In the genomic region with DNA sequence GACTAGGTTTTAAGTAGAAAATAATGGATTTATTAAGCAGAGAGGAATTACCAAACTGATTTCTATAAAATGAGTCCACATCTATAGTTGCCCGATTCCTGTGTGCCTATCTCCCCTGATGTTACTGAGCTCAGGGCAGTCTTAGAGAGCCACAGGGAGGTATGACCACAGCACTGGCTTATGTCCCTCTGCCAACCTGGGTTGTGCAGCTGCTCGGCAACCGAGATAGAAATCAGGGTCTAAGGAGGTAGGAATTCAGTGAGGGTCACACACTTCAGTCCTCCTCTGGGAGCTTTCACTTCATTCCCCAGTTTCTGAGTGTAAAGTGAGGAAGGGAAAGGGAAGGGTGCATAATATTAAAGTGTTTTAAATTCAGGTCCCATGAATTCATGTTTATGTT, we compare ENCODE assay signal across 28 cellular contexts.
"Had no signal": no experiment of that assay in that cellular context is flagged by ENCODE, and none has a peak within 500 bp of the region (broad histone marks: within the 10 kb centered on the region; RNA-seq: fewer than 3 reads in every experiment).

No MANE protein-coding gene starts in this region.

- H3K9me3 ChIP-seq: left lung, lower lobe of right lung, neutrophil, right atrium auricular region, right lobe of liver, suprapubic skin, thoracic aorta, tibial artery, upper lobe of right lung had no signal

- H3K4me1 ChIP-seq: left lung, lower lobe of right lung, parathyroid adenoma, right atrium auricular region, right lobe of liver, suprapubic skin, tibial artery, upper lobe of right lung had no signal

- H3K4me1 Mint-ChIP-seq: immature natural killer cell; naive B cell; natural killer cell; nephron progenitor cell; stimulated activated effector memory CD8-positive, alpha-beta T cell treated with anti-CD3 and anti-CD28 coated beads, Interleukin-12 subunit alpha, Interleukin-12 subunit beta, amount 100 ng/mL, for 72 hours had no signal

- H3K9me3 Mint-ChIP-seq: naive B cell; natural killer cell; nephron progenitor cell; neural progenitor cell; stimulated activated effector memory CD8-positive, alpha-beta T cell treated with anti-CD3 and anti-CD28 coated beads, Interleukin-12 subunit alpha, Interleukin-12 subunit beta, amount 100 ng/mL, for 72 hours; stimulated activated naive CD8-positive, alpha-beta T cell treated with anti-CD3 and anti-CD28 coated beads, Interleukin-15, Interleukin-2, amounts not matched to agents 100 ng/mL and 50 ng/mL, for 24 hours had no signal

- H3K4me3 Mint-ChIP-seq: immature natural killer cell; naive B cell; natural killer cell; nephron progenitor cell; neural progenitor cell; stimulated activated effector memory CD8-positive, alpha-beta T cell treated with anti-CD3 and anti-CD28 coated beads, Interleukin-12 subunit alpha, Interleukin-12 subunit beta, amount 100 ng/mL, for 72 hours; stimulated activated naive CD8-positive, alpha-beta T cell treated with anti-CD3 and anti-CD28 coated beads, Interleukin-15, Interleukin-2, amounts not matched to agents 100 ng/mL and 50 ng/mL, for 24 hours had no signal

- H3K4me3 ChIP-seq: left lung, lower lobe of right lung, neural progenitor cell, right atrium auricular region, right lobe of liver, skin epidermis, suprapubic skin, thoracic aorta, tibial artery, upper lobe of right lung had no signal

- H3K36me3 Mint-ChIP-seq: immature natural killer cell; naive B cell; natural killer cell; neural progenitor cell; stimulated activated effector memory CD8-positive, alpha-beta T cell treated with anti-CD3 and anti-CD28 coated beads, Interleukin-12 subunit alpha, Interleukin-12 subunit beta, amount 100 ng/mL, for 72 hours had no signal

- ATAC-seq: left colon, left lung, lower lobe of right lung, natural killer cell had no signal

- DNase-seq: immature natural killer cell; kidney; left colon; left lung; lower lobe of right lung; mammary epithelial cell; mesenchymal stem cell; naive B cell; natural killer cell; nephron progenitor cell; occipital lobe; right lobe of liver; stimulated activated CD4-positive, alpha-beta T cell treated with anti-CD3 and anti-CD28 coated beads, Interleukin-12 subunit alpha, Interleukin-12 subunit beta, amount 100 ng/mL, for 4 hours; stimulated activated CD4-positive, alpha-beta T cell treated with anti-CD3 and anti-CD28 coated beads, Interleukin-15, amount 100 ng/mL, for 24 hours; stimulated activated CD4-positive, alpha-beta T cell treated with anti-CD3 and anti-CD28 coated beads, Interleukin-4, amount 100 ng/mL, for 24 hours; stimulated activated naive CD4-positive, alpha-beta T cell; tibial artery; trophoblast cell; upper lobe of right lung had no signal

- H3K36me3 ChIP-seq: left lung, lower lobe of right lung, neural progenitor cell, neutrophil, right atrium auricular region, right lobe of liver, suprapubic skin, thoracic aorta, tibial artery, upper lobe of right lung had no signal

- H3K27ac ChIP-seq: left lung, lower lobe of right lung, neural progenitor cell, neutrophil, parathyroid adenoma, right atrium auricular region, right lobe of liver, skin epidermis, suprapubic skin, thoracic aorta, tibial artery, upper lobe of right lung had no signal

- H3K27ac Mint-ChIP-seq: immature natural killer cell; naive B cell; natural killer cell; nephron progenitor cell; neural progenitor cell; stimulated activated effector memory CD8-positive, alpha-beta T cell treated with anti-CD3 and anti-CD28 coated beads, Interleukin-12 subunit alpha, Interleukin-12 subunit beta, amount 100 ng/mL, for 72 hours; stimulated activated naive CD8-positive, alpha-beta T cell treated with anti-CD3 and anti-CD28 coated beads, Interleukin-15, Interleukin-2, amounts not matched to agents 100 ng/mL and 50 ng/mL, for 24 hours had no signal

- H3K27me3 ChIP-seq: left lung, neural progenitor cell, neutrophil, right atrium auricular region, right lobe of liver, suprapubic skin, tibial artery, upper lobe of right lung had no signal
